In the genomic region with DNA sequence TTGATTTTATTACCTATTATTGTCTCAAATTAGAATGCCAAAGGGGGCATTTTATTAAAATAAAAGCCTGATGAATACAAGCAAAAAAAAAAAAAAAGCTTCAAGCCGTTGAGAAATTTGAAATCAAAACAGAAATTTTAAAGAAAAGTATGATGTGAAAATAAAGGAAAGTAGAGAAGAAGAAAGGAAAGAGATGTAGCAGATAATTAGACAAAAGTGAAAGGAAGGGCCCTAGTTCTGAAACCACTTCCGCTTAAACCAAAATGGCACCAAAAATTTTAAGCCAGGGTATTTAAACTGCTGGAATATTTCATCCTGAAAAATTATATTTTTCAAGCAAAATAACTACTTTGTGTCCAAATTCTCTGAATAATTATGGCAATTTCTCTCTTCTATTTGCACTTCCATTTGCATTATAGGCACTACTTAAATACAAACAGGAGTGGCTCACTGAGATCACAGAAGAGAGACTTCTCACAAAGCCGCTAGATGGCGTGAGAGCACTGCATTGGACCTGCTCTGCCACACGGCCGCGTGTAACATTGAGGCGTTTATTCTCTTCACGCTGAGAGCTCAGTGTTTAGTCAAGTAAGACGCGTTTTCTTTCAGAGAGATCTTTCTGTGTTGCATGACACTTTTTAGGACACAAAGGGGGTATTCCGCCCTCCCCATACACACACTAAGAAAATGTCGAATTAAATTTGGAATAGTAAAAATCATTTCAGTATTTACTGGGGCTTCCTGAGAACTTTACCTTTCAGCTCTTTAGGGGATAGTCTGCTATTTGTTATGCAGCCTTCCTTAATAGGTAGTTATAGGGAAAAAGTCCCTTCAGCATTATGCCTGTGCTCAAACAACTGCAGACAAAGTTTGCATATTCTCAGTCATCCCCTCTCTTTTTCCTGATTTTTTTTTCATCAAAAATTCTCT, we compare ENCODE assay signal across 9 cellular contexts.
DNase-seq lines count a peak whose midpoint lies in the region; ATAC-seq lines count a peak whose summit lies in the region.
"Had no signal": no experiment of that assay in that cellular context is flagged by ENCODE, and none has a peak within 500 bp of the region (broad histone marks: within the 10 kb centered on the region; RNA-seq: fewer than 3 reads in every experiment).

No MANE protein-coding gene starts in this region.

- H3K27ac ChIP-seq in CD4-positive, CD25-positive, alpha-beta regulatory T cell (ENCODE audit: insufficient read depth, low read length, poor library complexity, severe bottlenecking), result no peak overlapping the region
- peak overlapping the region; percentile 57 for H3K27ac ChIP-seq in cingulate gyrus (ENCODE audit: low read depth, low read length)

- intact Hi-C loops in activated CD4-positive, alpha-beta T cell treated with anti-CD3 and anti-CD28 coated beads for 36 hours (cut with DNase I, micrococcal nuclease), result loop anchor here (1.0 to 5.0 kb wide), 4 partner anchors 360 to 910 kb away; no protein-coding TSS in a partner anchor

- H3K9me3 ChIP-seq in CD4-positive, CD25-positive, alpha-beta regulatory T cell (ENCODE audit: control insufficient read depth in 2 of 2, low read length in 2 of 2), result no peaks in the 10 kb centered on the region

- H3K27me3 Mint-ChIP-seq in CD4-positive, CD25-positive, alpha-beta regulatory T cell, result peaks cover 35% of the 10 kb centered on the region
- peaks cover 18% of the 10 kb centered on the region for H3K27me3 Mint-ChIP-seq in activated CD4-positive, alpha-beta T cell treated with anti-CD3 and anti-CD28 coated beads for 36 hours

- no peaks in the 10 kb centered on the region for H3K4me1 ChIP-seq in CD4-positive, CD25-positive, alpha-beta regulatory T cell (ENCODE audit: control insufficient read depth, insufficient read depth, low read length, poor library complexity, severe bottlenecking)

- no peak overlapping the region for H3K4me3 Mint-ChIP-seq in CD4-positive, CD25-positive, alpha-beta regulatory T cell
- H3K4me3 Mint-ChIP-seq in activated CD4-positive, alpha-beta T cell treated with anti-CD3 and anti-CD28 coated beads for 36 hours, result no peak overlapping the region
- H3K4me3 Mint-ChIP-seq: activated naive CD4-positive, alpha-beta T cell treated with anti-CD3 and anti-CD28 coated beads, Interleukin-2, amount 50 U/mL, for 24 hours had no signal

- POLR2A ChIA-PET in activated CD4-positive, alpha-beta T cell treated with anti-CD3 and anti-CD28 coated beads for 36 hours (lab: Charles Lee), result interaction anchor here (0.6 to 0.7 kb wide), 2 partner anchors 180 to 333 kb away, joined by 3 read pairs; no protein-coding TSS in a partner anchor

- no peak overlapping the region for H3K4me3 ChIP-seq in CD4-positive, CD25-positive, alpha-beta regulatory T cell (ENCODE audit: low read depth, low read length)

- peak; percentile 85 to 94 for ATAC-seq in CD4-positive, CD25-positive, alpha-beta regulatory T cell (ENCODE audit: low read depth in 2 of 2)
- ATAC-seq in GM19438 (IDR thresholded peaks at IDR 0.05; ENCODE audit: low read depth, unreplicated experiment) (peak; percentile 100), HG03520 (IDR thresholded peaks at IDR 0.05; ENCODE audit: unreplicated experiment) (peak; percentile 99), left lobe of liver (peak; percentile 100)
- peak; percentile 96 for ATAC-seq in activated CD4-positive, alpha-beta T cell treated with anti-CD3 and anti-CD28 coated beads for 36 hours

- no peaks in the 10 kb centered on the region for H3K4me1 Mint-ChIP-seq in CD4-positive, CD25-positive, alpha-beta regulatory T cell
- no peaks in the 10 kb centered on the region for H3K4me1 Mint-ChIP-seq in activated CD4-positive, alpha-beta T cell treated with anti-CD3 and anti-CD28 coated beads for 36 hours
- H3K4me1 Mint-ChIP-seq: activated naive CD4-positive, alpha-beta T cell treated with anti-CD3 and anti-CD28 coated beads, Interleukin-2, amount 50 U/mL, for 24 hours had no signal

- H3K36me3 ChIP-seq in CD4-positive, CD25-positive, alpha-beta regulatory T cell (ENCODE audit: control insufficient read depth, insufficient read depth, low read length), result no peaks in the 10 kb centered on the region

- no peaks in the 10 kb centered on the region for H3K9me3 Mint-ChIP-seq in CD4-positive, CD25-positive, alpha-beta regulatory T cell
- H3K9me3 Mint-ChIP-seq in activated CD4-positive, alpha-beta T cell treated with anti-CD3 and anti-CD28 coated beads for 36 hours (ENCODE audit: low read depth), result no peaks in the 10 kb centered on the region
- H3K9me3 Mint-ChIP-seq: activated naive CD4-positive, alpha-beta T cell treated with anti-CD3 and anti-CD28 coated beads, Interleukin-2, amount 50 U/mL, for 24 hours had no signal

- peaks cover 10% of the 10 kb centered on the region for H3K27me3 ChIP-seq in CD4-positive, CD25-positive, alpha-beta regulatory T cell (ENCODE audit: control insufficient read depth, insufficient read depth, low read length)

- no peaks in the 10 kb centered on the region for H3K36me3 Mint-ChIP-seq in CD4-positive, CD25-positive, alpha-beta regulatory T cell
- H3K36me3 Mint-ChIP-seq in activated CD4-positive, alpha-beta T cell treated with anti-CD3 and anti-CD28 coated beads for 36 hours (ENCODE audit: low read depth), result no peaks in the 10 kb centered on the region
- H3K36me3 Mint-ChIP-seq: activated naive CD4-positive, alpha-beta T cell treated with anti-CD3 and anti-CD28 coated beads, Interleukin-2, amount 50 U/mL, for 24 hours had no signal

- CTCF ChIA-PET in activated CD4-positive, alpha-beta T cell treated with anti-CD3 and anti-CD28 coated beads for 36 hours (lab: Charles Lee), result interaction anchor here (0.5 to 4.3 kb wide), 33 partner anchors 9 to 947 kb away, joined by 3 to 59 read pairs (median 4); partner anchors contain the start of gene CCNH

- DNase-seq in CD4-positive, CD25-positive, alpha-beta regulatory T cell, result peak; percentile 47 to 81 (median 72)
- DNase-seq in NCI-H524 (lab: John Stamatoyannopoulos, UW), result peak; percentile 62 to 88
- peak; percentile 88 for DNase-seq in activated CD4-positive, alpha-beta T cell treated with anti-CD3 and anti-CD28 coated beads for 36 hours
- DNase-seq in left lobe of liver (ENCODE audit: low spot score), result peak; percentile 75
- DNase-seq in stimulated activated CD4-positive, alpha-beta T cell treated with anti-CD3 and anti-CD28 coated beads, Interleukin-4, amount 100 ng/mL, for 4 hours, result peak; percentile 64 to 68

- no peak overlapping the region for H3K27ac Mint-ChIP-seq in CD4-positive, CD25-positive, alpha-beta regulatory T cell
- H3K27ac Mint-ChIP-seq in activated CD4-positive, alpha-beta T cell treated with anti-CD3 and anti-CD28 coated beads for 36 hours, result no peak overlapping the region
- H3K27ac Mint-ChIP-seq: activated naive CD4-positive, alpha-beta T cell treated with anti-CD3 and anti-CD28 coated beads, Interleukin-2, amount 50 U/mL, for 24 hours had no signal
